ENCODE assay signal across 23 cellular contexts in the genomic region with DNA sequence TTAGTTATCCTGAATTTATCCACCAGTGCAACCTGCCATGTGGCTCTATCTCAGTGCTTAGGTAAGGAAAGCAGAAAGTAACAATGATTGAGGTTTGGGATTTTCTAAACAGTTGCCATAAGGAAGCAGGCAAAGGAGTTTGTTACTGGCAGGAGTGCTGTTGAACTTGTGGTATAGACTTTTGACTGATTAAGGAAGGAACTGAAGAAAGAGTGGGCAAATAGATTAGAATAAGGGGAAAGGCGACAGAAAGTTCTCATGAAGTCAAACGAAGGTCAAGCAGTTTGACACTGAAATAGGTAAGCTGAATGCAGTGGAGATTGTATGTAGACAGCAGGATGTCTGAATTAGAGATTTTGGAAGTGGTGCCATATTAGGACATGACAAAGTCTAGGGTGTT. TPM values are rescaled to one million over a fixed set of nuclear protein-coding genes. Genes with fewer than 3 reads are reported as not detected.
DNase-seq lines count a peak whose midpoint lies in the region; ATAC-seq and TF ChIP-seq lines count a peak whose summit lies in the region.
"Had no signal": no experiment of that assay in that cellular context is flagged by ENCODE, and none has a peak within 500 bp of the region (broad histone marks: within the 10 kb centered on the region; RNA-seq: fewer than 3 reads in every experiment).

No MANE protein-coding gene starts in this region.

- no peak overlapping the region for H2AFZ ChIP-seq in OCI-LY3 (ENCODE audit: low read depth, low read length)

- no peaks in the 10 kb centered on the region for H3K79me2 ChIP-seq in OCI-LY3 (ENCODE audit: low read length)

- ATAC-seq in GM18508 (IDR thresholded peaks at IDR 0.05; ENCODE audit: insufficient read depth, unreplicated experiment) (peak; percentile 72), HG02610 (IDR thresholded peaks at IDR 0.05; ENCODE audit: unreplicated experiment) (peak; percentile 35), psoas muscle (no peak), GM18870 (IDR thresholded peaks at IDR 0.05; ENCODE audit: unreplicated experiment) (no peak), HG03025 (IDR thresholded peaks at IDR 0.05; ENCODE audit: low FRiP score, unreplicated experiment) (no peak), aorta (ENCODE audit: low FRiP score) (no peak)
- ATAC-seq: activated T-helper 17 cell treated with anti-CD3 and anti-CD28 coated beads, Interleukin-2, amount 50 U/mL, for 72 hours; HCT116; stimulated activated naive CD8-positive, alpha-beta T cell treated with anti-CD3 and anti-CD28 coated beads, Interleukin-15, Interleukin-2, amounts not matched to agents 100 U/mL and 50 U/mL, for 24 hours had no signal

- H3K4me3 ChIP-seq in BLaER1, result no peak overlapping the region
- H3K4me3 ChIP-seq in OCI-LY3 (ENCODE audit: low read length), result no peak overlapping the region
- no peak overlapping the region for H3K4me3 ChIP-seq in psoas muscle
- no peak overlapping the region for H3K4me3 ChIP-seq in aorta (ENCODE audit: low read length in 2 of 2)
- H3K4me3 ChIP-seq: adrenal gland had no signal

- H3K9me3 ChIP-seq in BLaER1 (no peaks in the 10 kb centered on the region), OCI-LY3 (ENCODE audit: insufficient read depth, low read length) (no peaks in the 10 kb centered on the region; the same call in 1 of the 2 replicates), psoas muscle (no peaks in the 10 kb centered on the region), aorta (ENCODE audit: control insufficient read depth, low read length) (peaks cover 1% of the 10 kb centered on the region)
- H3K9me3 ChIP-seq: adrenal gland had no signal

- DNase-seq in psoas muscle (no peak), aorta (no peak)
- DNase-seq: adrenal gland; cerebellar nuclear complex; COR-L47; hippocampal formation; kidney; mesendoderm; NCI-H1105; NCI-H69; stimulated activated naive CD8-positive, alpha-beta T cell treated with anti-CD3 and anti-CD28 coated beads, Interleukin-15, Interleukin-2, amounts not matched to agents 100 U/mL and 50 U/mL, for 24 hours; SW 1271; WERI-Rb-1 had no signal

- intact Hi-C loops in psoas muscle (cut with DNase I) (no loop called here), aorta (cut with DNase I) (no loop called here)

- H3K27me3 ChIP-seq in BLaER1, result no peaks in the 10 kb centered on the region
- peaks cover 14% of the 10 kb centered on the region for H3K27me3 ChIP-seq in OCI-LY3 (ENCODE audit: low read depth, low read length)
- H3K27me3 ChIP-seq in psoas muscle (ENCODE audit: insufficient read depth in 3 of 3, low read length in 2 of 3), result peaks cover 0 to 7% (median 0%) of the 10 kb centered on the region in 3 donors
- H3K27me3 ChIP-seq in aorta (ENCODE audit: control insufficient read depth in 1 of 2, insufficient read depth in 2 of 2, low read length in 1 of 2), result no peaks in the 10 kb centered on the region
- H3K27me3 ChIP-seq: adrenal gland had no signal

- H3K4me2 ChIP-seq in BLaER1, result peak overlapping the region; percentile 80
- peak overlapping the region; percentile 42 for H3K4me2 ChIP-seq in OCI-LY3 (ENCODE audit: low read length)
- H3K4me2 ChIP-seq: KMS-11 had no signal

- WGBS in psoas muscle, 3 donors, result 62 to 73% (median 65%) methylated on average over 2 of the region's 2 CpGs
- WGBS in aorta, 2 donors, result 61 to 65% methylated on average over 2 of the region's 2 CpGs

- H3K36me3 ChIP-seq in BLaER1 (no peaks in the 10 kb centered on the region), OCI-LY3 (replicated peaks; ENCODE audit: low read depth, low read length) (peaks cover 5% of the 10 kb centered on the region), psoas muscle (ENCODE audit: insufficient read depth in 1 of 2, low read depth in 1 of 2) (no peaks in the 10 kb centered on the region), aorta (ENCODE audit: control insufficient read depth in 1 of 2, insufficient read depth in 2 of 2, low read length in 1 of 2) (no peaks in the 10 kb centered on the region)
- H3K36me3 ChIP-seq: adrenal gland, WERI-Rb-1 had no signal

- H4K20me1 ChIP-seq in BLaER1, result no peaks in the 10 kb centered on the region
- no peaks in the 10 kb centered on the region for H4K20me1 ChIP-seq in OCI-LY3 (ENCODE audit: insufficient read depth, low read length)

- H3K27ac ChIP-seq in BLaER1 (no peak overlapping the region), OCI-LY3 (ENCODE audit: low read length) (no peak overlapping the region), psoas muscle (no peak overlapping the region), aorta (ENCODE audit: low read depth in 1 of 2, low read length in 2 of 2) (no peak overlapping the region)
- H3K27ac ChIP-seq: adrenal gland, KMS-11, WERI-Rb-1 had no signal

- H3K9ac ChIP-seq in BLaER1 (no peak overlapping the region), OCI-LY3 (ENCODE audit: low read length) (no peak overlapping the region)
- H3K9ac ChIP-seq: KMS-11 had no signal

- TF ChIP-seq CTCF in OCI-LY3 (IDR thresholded peaks at IDR 0.05; ENCODE audit: low read depth, low read length) (no peak), psoas muscle (IDR thresholded peaks at IDR 0.05) (no peak)

- H3K4me1 ChIP-seq in BLaER1 (peaks cover 40% of the 10 kb centered on the region), OCI-LY3 (ENCODE audit: low read length) (peaks cover 32% of the 10 kb centered on the region), psoas muscle (no peaks in the 10 kb centered on the region), aorta (ENCODE audit: control insufficient read depth in 1 of 2, insufficient read depth in 2 of 2, low read length in 2 of 2) (no peaks in the 10 kb centered on the region)
- H3K4me1 ChIP-seq: adrenal gland had no signal

RNA-seq across cellular contexts. Expression of a gene that starts 24.2 kb away (rescaled TPM):
- total RNA-seq in psoas muscle (under 1 TPM in 2 of 4 donors, not detected in 2; 0.24 to 0.27 TPM), aorta (under 1 TPM in 1 of 2 donors, not detected in 1; 0.58 TPM)
- polyA plus RNA-seq in psoas muscle (under 1 TPM in 2 of 3 donors, not detected in 1; 0.01 to 0.08 TPM), aorta (under 1 TPM; 0.13 to 0.36 TPM)
- polyA plus RNA-seq: neural cell had no signal

Comparison
In these comparisons a context has a peak if more than half of its experiments do, and no peak if none do; other contexts are left out.
1. ATAC-seq: peak in GM18508 (single experiment) and HG02610 (single experiment); none in psoas muscle (0 of 4), GM18870 (single experiment), HG03025 (single experiment) and aorta (single experiment).